18 cellular contexts compared by ENCODE assay signal in the genomic region with DNA sequence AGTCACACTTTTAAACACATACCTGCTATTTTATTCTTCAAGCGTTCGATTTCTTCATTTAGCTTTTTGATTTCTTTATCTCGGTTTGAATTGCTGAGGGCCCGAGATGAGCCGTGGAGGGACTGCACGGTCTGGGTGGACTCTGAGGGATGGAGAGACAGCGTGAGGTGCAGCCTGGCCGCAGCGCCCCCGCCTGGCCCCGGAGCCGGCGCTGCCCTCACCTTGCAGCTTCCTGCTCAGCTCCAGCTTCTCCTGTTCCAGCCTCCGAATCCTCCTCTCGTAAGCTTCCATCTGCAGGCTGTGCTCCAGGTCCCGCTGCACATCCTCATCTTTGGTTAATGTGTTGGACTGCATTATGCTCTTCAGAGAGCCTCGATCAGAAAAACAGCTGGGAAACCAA.
"Had no signal": no experiment of that assay in that cellular context is flagged by ENCODE, and none has a peak within 500 bp of the region (broad histone marks: within the 10 kb centered on the region; RNA-seq: fewer than 3 reads in every experiment).

No MANE protein-coding gene starts in this region.

- H3K4me3 ChIP-seq: colonic mucosa, lower lobe of right lung, thoracic aorta, upper lobe of left lung had no signal

- H3K27ac ChIP-seq: brain microvascular endothelial cell, colonic mucosa, lower lobe of right lung, neutrophil, parathyroid adenoma, thoracic aorta, upper lobe of left lung had no signal

- H3K27me3 ChIP-seq: brain microvascular endothelial cell, colonic mucosa, upper lobe of left lung had no signal

- ATAC-seq: activated CD8-positive, alpha-beta T cell treated with anti-CD3 and anti-CD28 coated beads for 36 hours; esophagus mucosa; lower lobe of right lung; naive thymus-derived CD8-positive, alpha-beta T cell; stimulated activated naive B cell treated with anti-CD40 and anti-IgM and Interleukin-4, amounts not matched to agents 10 μg/mL and 1 μg/mL and 100 μg/mL, for 72 hours had no signal

- H3K9me3 ChIP-seq: colonic mucosa, lower lobe of right lung, neutrophil, thoracic aorta, upper lobe of left lung had no signal

- H3K4me1 Mint-ChIP-seq: activated CD4-positive, alpha-beta T cell treated with anti-CD3 and anti-CD28 coated beads, Interleukin-2, amount 10 ng/mL, durations not matched to agents 24 days and 14 days; central memory CD8-positive, alpha-beta T cell; naive thymus-derived CD8-positive, alpha-beta T cell had no signal

- H2AFZ ChIP-seq: parathyroid adenoma had no signal

- H3K9me3 Mint-ChIP-seq: activated CD4-positive, alpha-beta T cell treated with anti-CD3 and anti-CD28 coated beads, Interleukin-2, amount 10 ng/mL, durations not matched to agents 24 days and 14 days; activated CD8-positive, alpha-beta T cell treated with anti-CD3 and anti-CD28 coated beads for 36 hours; activated T-cell treated with anti-CD3 and anti-CD28 coated beads, Interleukin-2, amount 50 U/mL, for 24 hours; activated T-helper 2 cell treated with anti-CD3 and anti-CD28 coated beads, Interferon-gamma antibody, Interleukin-2, Interleukin-4, amounts not matched to agents 10 μg/mL and 5 μg/mL and 100 μg/mL, durations not matched to agents 14 hours and 24 hours and 36 hours; central memory CD8-positive, alpha-beta T cell; naive thymus-derived CD8-positive, alpha-beta T cell; stimulated activated naive B cell treated with anti-CD40 and anti-IgM and Interleukin-4, amounts not matched to agents 10 μg/mL and 1 μg/mL and 100 μg/mL, for 72 hours had no signal

- H3K27me3 Mint-ChIP-seq: activated CD4-positive, alpha-beta T cell treated with anti-CD3 and anti-CD28 coated beads, Interleukin-2, amount 10 ng/mL, durations not matched to agents 24 days and 14 days; activated CD8-positive, alpha-beta T cell treated with anti-CD3 and anti-CD28 coated beads for 36 hours; activated T-cell treated with anti-CD3 and anti-CD28 coated beads, Interleukin-2, amount 50 U/mL, for 24 hours; naive thymus-derived CD8-positive, alpha-beta T cell; stimulated activated naive B cell treated with anti-CD40 and anti-IgM and Interleukin-4, amounts not matched to agents 10 μg/mL and 1 μg/mL and 100 μg/mL, for 72 hours had no signal

- H3K4me3 Mint-ChIP-seq: activated CD4-positive, alpha-beta T cell treated with anti-CD3 and anti-CD28 coated beads, Interleukin-2, amount 10 ng/mL, durations not matched to agents 24 days and 14 days; activated CD8-positive, alpha-beta T cell treated with anti-CD3 and anti-CD28 coated beads for 36 hours; activated T-cell treated with anti-CD3 and anti-CD28 coated beads, Interleukin-2, amount 50 U/mL, for 24 hours; central memory CD8-positive, alpha-beta T cell; naive thymus-derived CD8-positive, alpha-beta T cell; stimulated activated naive B cell treated with anti-CD40 and anti-IgM and Interleukin-4, amounts not matched to agents 10 μg/mL and 1 μg/mL and 100 μg/mL, for 72 hours had no signal

- H3K27ac Mint-ChIP-seq: activated CD4-positive, alpha-beta T cell treated with anti-CD3 and anti-CD28 coated beads, Interleukin-2, amount 10 ng/mL, durations not matched to agents 24 days and 14 days; activated CD8-positive, alpha-beta T cell treated with anti-CD3 and anti-CD28 coated beads for 36 hours; activated T-cell treated with anti-CD3 and anti-CD28 coated beads, Interleukin-2, amount 50 U/mL, for 24 hours; activated T-helper 2 cell treated with anti-CD3 and anti-CD28 coated beads, Interferon-gamma antibody, Interleukin-2, Interleukin-4, amounts not matched to agents 10 μg/mL and 5 μg/mL and 100 μg/mL, durations not matched to agents 14 hours and 24 hours and 36 hours; naive thymus-derived CD8-positive, alpha-beta T cell; stimulated activated naive B cell treated with anti-CD40 and anti-IgM and Interleukin-4, amounts not matched to agents 10 μg/mL and 1 μg/mL and 100 μg/mL, for 72 hours had no signal

- H3K36me3 ChIP-seq: neutrophil had no signal

- DNase-seq: activated CD4-positive, alpha-beta T cell treated with anti-CD3 and anti-CD28 coated beads, Interleukin-2, amount 10 ng/mL, durations not matched to agents 24 days and 14 days; activated CD8-positive, alpha-beta T cell treated with anti-CD3 and anti-CD28 coated beads for 36 hours; activated naive CD4-positive, alpha-beta T cell treated with Interleukin-2 at 50 U/mL for 16 hours; activated T-cell treated with anti-CD3 and anti-CD28 coated beads, Interleukin-2, amount 50 U/mL, for 24 hours; anterior cingulate cortex; brain microvascular endothelial cell; colonic mucosa; islet precursor cell; lower lobe of right lung; naive thymus-derived CD8-positive, alpha-beta T cell; stimulated activated naive B cell treated with anti-CD40 and anti-IgM and Interleukin-4, amounts not matched to agents 10 μg/mL and 1 μg/mL and 100 μg/mL, for 72 hours had no signal

- H3K4me1 ChIP-seq: colonic mucosa, lower lobe of right lung, parathyroid adenoma had no signal

- H3K9ac ChIP-seq: parathyroid adenoma had no signal
